Comparison of ENCODE assay signal across 31 cellular contexts in genomic region chr3:63847718-63848450, GRCh38. TPM values are rescaled to one million over a fixed set of nuclear protein-coding genes. Genes with fewer than 3 reads are reported as not detected.
DNase-seq lines count a peak whose midpoint lies in the region; ATAC-seq and TF ChIP-seq lines count a peak whose summit lies in the region.
"Had no signal": no experiment of that assay in that cellular context is flagged by ENCODE, and none has a peak within 500 bp of the region (broad histone marks: within the 10 kb centered on the region; RNA-seq: fewer than 3 reads in every experiment).

No MANE protein-coding gene starts in this region.

- H4K91ac ChIP-seq in H9 (ENCODE audit: insufficient read length, low read depth, low read length) = no peak overlapping the region

- H3K4me1 ChIP-seq in H9 (ENCODE audit: insufficient read depth, low read length) (peaks cover 4% of the 10 kb centered on the region; the same call in 1 of the 2 replicates), psoas muscle (no peaks in the 10 kb centered on the region)
- H3K4me1 ChIP-seq: prostate gland, testis had no signal

- H3K14ac ChIP-seq in H9 (ENCODE audit: insufficient read depth, low read length) = no peak overlapping the region

- H3K27me3 Mint-ChIP-seq in H9 (ENCODE audit: low read depth) (no peaks in the 10 kb centered on the region), nephron progenitor cell (ENCODE audit: low read depth, poor library complexity) (no peaks in the 10 kb centered on the region)
- H3K27me3 Mint-ChIP-seq in activated naive CD8-positive, alpha-beta T cell treated with anti-CD3 and anti-CD28 coated beads for 36 hours = no peaks in the 10 kb centered on the region
- H3K27me3 Mint-ChIP-seq: brain had no signal

- no peak overlapping the region for H2AFZ ChIP-seq in H9 (ENCODE audit: low read length)

- H3K18ac ChIP-seq in H9 (ENCODE audit: insufficient read length, low read depth, low read length) = no peak overlapping the region

- no peak overlapping the region for H3K4ac ChIP-seq in H9 (ENCODE audit: low read depth, low read length)

- no peak overlapping the region for H2BK5ac ChIP-seq in H9 (ENCODE audit: insufficient read length, low read length)

- H3K27ac ChIP-seq in H9 (ENCODE audit: insufficient read length, low read depth, low read length) = no peak overlapping the region
- no peak overlapping the region for H3K27ac ChIP-seq in psoas muscle
- H3K27ac ChIP-seq: KMS-11, neutrophil, prostate gland, testis, VCaP had no signal

- no peaks in the 10 kb centered on the region for H3K79me2 ChIP-seq in H9 (ENCODE audit: insufficient read depth, low read length)

- H3K27me3 ChIP-seq in H9 (ENCODE audit: insufficient read depth, low read length) (no peaks in the 10 kb centered on the region), psoas muscle (ENCODE audit: insufficient read depth in 3 of 3, low read length in 2 of 3) (no peaks in the 10 kb centered on the region)
- H3K27me3 ChIP-seq: neutrophil, testis had no signal

- H3K27ac Mint-ChIP-seq in H9 = peak overlapping the region; percentile 53 to 83 (median 65); a peak in 6 of 7 replicates
- H3K27ac Mint-ChIP-seq in nephron progenitor cell = peak overlapping the region; percentile 67
- H3K27ac Mint-ChIP-seq in activated naive CD8-positive, alpha-beta T cell treated with anti-CD3 and anti-CD28 coated beads for 36 hours = no peak overlapping the region
- H3K27ac Mint-ChIP-seq: brain had no signal

- H4K20me1 ChIP-seq in H9 (ENCODE audit: control insufficient read depth, insufficient read depth, insufficient read length) = no peaks in the 10 kb centered on the region

- intact Hi-C loops in psoas muscle (cut with DNase I) = no loop called here

- peaks cover 0 to 2% of the 10 kb centered on the region in 2 donors for H3K36me3 ChIP-seq in psoas muscle (ENCODE audit: insufficient read depth in 1 of 2, low read depth in 1 of 2)
- H3K36me3 ChIP-seq: neutrophil, prostate gland had no signal

- H2AK5ac ChIP-seq in H9 (ENCODE audit: insufficient read length, low read length) = no peak overlapping the region

- H3T11ph ChIP-seq in H9 (ENCODE audit: low read length) = no peak overlapping the region

- no peak for TF ChIP-seq CTCF in H9 (conservative IDR thresholded peaks at IDR 0.05)
- no peak for TF ChIP-seq CTCF in epithelial cell of esophagus (IDR thresholded peaks at IDR 0.05; ENCODE audit: insufficient read depth, low read depth, low read length, missing control alignments)
- no peak for TF ChIP-seq CTCF in nephron progenitor cell (IDR thresholded peaks at IDR 0.05)
- no peak for TF ChIP-seq CTCF in psoas muscle (IDR thresholded peaks at IDR 0.05)

- WGBS in H9 (ENCODE audit: extremely low coverage, insufficient read length, low lambda C conversion rate) = no CpG with 5 or more reads among the region's 1 CpG
- 64 to 88% (median 82%) methylated on average over 1 of the region's 1 CpG for WGBS in psoas muscle, 3 donors

- H3K4me2 ChIP-seq in H9 (ENCODE audit: insufficient read depth, insufficient read length, low read length) = no peak overlapping the region
- H3K4me2 ChIP-seq: KMS-11 had no signal

- H4K8ac ChIP-seq in H9 (replicated peaks; ENCODE audit: insufficient read length, low read depth, low read length) = no peak overlapping the region

- H3K9me3 ChIP-seq in H9 (ENCODE audit: control insufficient read depth, low read depth, low read length) (no peaks in the 10 kb centered on the region), psoas muscle (no peaks in the 10 kb centered on the region)
- H3K9me3 ChIP-seq: neutrophil, prostate gland, testis had no signal

- H2BK12ac ChIP-seq in H9 (ENCODE audit: insufficient read length, low read depth, low read length) = no peak overlapping the region

- H3K56ac ChIP-seq in H9 (ENCODE audit: insufficient read length, low read depth, low read length) = no peak overlapping the region

- H3K9me3 Mint-ChIP-seq in H9 (no peaks in the 10 kb centered on the region), nephron progenitor cell (peaks cover 3% of the 10 kb centered on the region)
- H3K9me3 Mint-ChIP-seq in activated naive CD8-positive, alpha-beta T cell treated with anti-CD3 and anti-CD28 coated beads for 36 hours = no peaks in the 10 kb centered on the region
- H3K9me3 Mint-ChIP-seq: activated T-cell treated with anti-CD3 and anti-CD28 coated beads, Interleukin-2, amount 50 U/mL, for 4 hours; brain had no signal

- H3K23me2 ChIP-seq in H9 (ENCODE audit: insufficient read length, low read depth, low read length, poor library complexity, severe bottlenecking) = no peaks in the 10 kb centered on the region

- no peak for ATAC-seq in psoas muscle
- no peak for ATAC-seq in GM21723 (IDR thresholded peaks at IDR 0.05; ENCODE audit: unreplicated experiment)
- no peak for ATAC-seq in GM21528 (IDR thresholded peaks at IDR 0.05; ENCODE audit: low FRiP score, unreplicated experiment)
- ATAC-seq: activated T-cell treated with anti-CD3 and anti-CD28 coated beads, Interleukin-2, amount 50 U/mL, for 4 hours; left cardiac atrium; Right ventricle myocardium inferior; stimulated activated naive CD8-positive, alpha-beta T cell treated with anti-CD3 and anti-CD28 coated beads, Interleukin-15, Interleukin-2, amounts not matched to agents 100 U/mL and 50 U/mL, for 24 hours had no signal

- H3K79me1 ChIP-seq in H9 (ENCODE audit: insufficient read depth, low read depth, low read length, poor library complexity, severe bottlenecking) = no peaks in the 10 kb centered on the region

- H3K23ac ChIP-seq in H9 (ENCODE audit: insufficient read length, low read depth, low read length) = no peak overlapping the region

- no peak overlapping the region for H2BK20ac ChIP-seq in H9 (ENCODE audit: low read depth, low read length, poor library complexity, severe bottlenecking)

- no peak overlapping the region for H2BK15ac ChIP-seq in H9 (ENCODE audit: low read depth, low read length)

- H3K4me3 ChIP-seq in epithelial cell of esophagus (ENCODE audit: low read length) (no peak overlapping the region), psoas muscle (no peak overlapping the region)
- H3K4me3 ChIP-seq: prostate gland, testis had no signal

- peaks cover 30 to 39% of the 10 kb centered on the region in 2 experiments for H3K4me1 Mint-ChIP-seq in H9
- H3K4me1 Mint-ChIP-seq in nephron progenitor cell = peaks cover 35% of the 10 kb centered on the region
- H3K4me1 Mint-ChIP-seq in activated naive CD8-positive, alpha-beta T cell treated with anti-CD3 and anti-CD28 coated beads for 36 hours = no peaks in the 10 kb centered on the region
- H3K4me1 Mint-ChIP-seq: brain had no signal

- no peak overlapping the region for H4K5ac ChIP-seq in H9 (ENCODE audit: insufficient read length, low read depth, low read length)

- H2BK120ac ChIP-seq in H9 (ENCODE audit: low read depth, low read length, poor library complexity, severe bottlenecking) = no peak overlapping the region

- H3K36me3 Mint-ChIP-seq in H9 (ENCODE audit: insufficient read depth in 1 of 3, low read depth in 3 of 3) (no peaks in the 10 kb centered on the region; a peak in 2 of 7 replicates), nephron progenitor cell (ENCODE audit: low read depth) (peaks cover 37% of the 10 kb centered on the region)
- peaks cover 14% of the 10 kb centered on the region for H3K36me3 Mint-ChIP-seq in activated naive CD8-positive, alpha-beta T cell treated with anti-CD3 and anti-CD28 coated beads for 36 hours

- H3K9ac ChIP-seq in H9 (ENCODE audit: extremely low read depth, insufficient read length, low read length) = no peak overlapping the region
- H3K9ac ChIP-seq: KMS-11 had no signal

- H3K4me3 Mint-ChIP-seq in H9 (no peak overlapping the region), nephron progenitor cell (no peak overlapping the region)
- no peak overlapping the region for H3K4me3 Mint-ChIP-seq in activated naive CD8-positive, alpha-beta T cell treated with anti-CD3 and anti-CD28 coated beads for 36 hours
- H3K4me3 Mint-ChIP-seq: activated T-cell treated with anti-CD3 and anti-CD28 coated beads, Interleukin-2, amount 50 U/mL, for 4 hours; brain had no signal

- DNase-seq in H9 = no peak
- DNase-seq in HuH-7.5 (ENCODE audit: low spot score) = peak; percentile 22
- DNase-seq in epithelial cell of esophagus (ENCODE audit: low read depth) = peak; percentile 37
- DNase-seq in nephron progenitor cell = no peak
- DNase-seq in activated naive CD8-positive, alpha-beta T cell treated with anti-CD3 and anti-CD28 coated beads for 36 hours = no peak
- no peak for DNase-seq in psoas muscle
- DNase-seq: activated CD4-positive, alpha-beta T cell treated with anti-CD3 and anti-CD28 coated beads for 48 hours; activated T-cell treated with anti-CD3 and anti-CD28 coated beads, Interleukin-2, amount 50 U/mL, for 4 hours; glutamatergic neuron; H7; left cardiac atrium; mesenchymal stem cell; NCI-H1436; NCI-H510A; stimulated activated CD4-positive, alpha-beta T cell treated with anti-CD3 and anti-CD28 coated beads, Interleukin-15, amount 100 ng/mL, for 24 hours; stimulated activated naive CD8-positive, alpha-beta T cell treated with anti-CD3 and anti-CD28 coated beads, Interleukin-15, Interleukin-2, amounts not matched to agents 100 U/mL and 50 U/mL, for 24 hours; T-helper 9 cell; testis had no signal

RNA-seq across cellular contexts. Expression of gene THOC7, which starts 15.7 kb away (rescaled TPM):
- total RNA-seq in H9 (2021) (63.3 and 71.4 TPM in 2 replicates), psoas muscle (10 to 100 TPM; 61.0 to 90.8 (median 75.1) TPM)
- 10 to 100 TPM; 85.4 to 92.7 TPM for total RNA-seq in activated naive CD8-positive, alpha-beta T cell treated with anti-CD3 and anti-CD28 coated beads for 36 hours
- polyA plus RNA-seq in psoas muscle = 100 to 1,000 TPM in 1 of 3 donors, 10 to 100 TPM in 2; 63.0 to 102 (median 90.1) TPM

RNA-seq across cellular contexts. Expression of gene ATXN7, which starts 15.8 kb away (rescaled TPM):
- total RNA-seq in H9 (2021) = 20.1 and 21.5 TPM in 2 replicates
- total RNA-seq in activated naive CD8-positive, alpha-beta T cell treated with anti-CD3 and anti-CD28 coated beads for 36 hours = 10 to 100 TPM; 26.5 to 28.6 TPM
- total RNA-seq in psoas muscle = 10 to 100 TPM; 16.2 to 27.2 (median 21.6) TPM
- polyA plus RNA-seq in psoas muscle = 1 to 10 TPM; 2.4 to 6.9 (median 3.9) TPM

RNA-seq across cellular contexts. Expression of gene C3orf49, which starts 28.8 kb away (rescaled TPM):
- total RNA-seq in H9 (2021) (not detected in 2 replicates), psoas muscle (not detected)
- not detected for total RNA-seq in activated naive CD8-positive, alpha-beta T cell treated with anti-CD3 and anti-CD28 coated beads for 36 hours
- polyA plus RNA-seq in psoas muscle = under 1 TPM in 1 of 3 donors, not detected in 2; 0.08 TPM
- total RNA-seq: activated CD8-positive, alpha-beta memory T cell treated with anti-CD3 and anti-CD28 coated beads for 36 hours; activated T-cell treated with anti-CD3 and anti-CD28 coated beads, Interleukin-2, amount 50 U/mL, for 4 hours; chondrocyte; epithelial cell of proximal tubule; H7; left cardiac atrium; myocyte; prostate gland; Right ventricle myocardium inferior had no signal
- polyA plus RNA-seq: adipose tissue had no signal

Comparison
In these comparisons a context has a peak if more than half of its experiments do, and no peak if none do; other contexts are left out.
1. DNase-seq: peak in HuH-7.5 (single experiment) and epithelial cell of esophagus (single experiment); none in H9 (single experiment), nephron progenitor cell (single experiment), activated naive CD8-positive, alpha-beta T cell treated with anti-CD3 and anti-CD28 coated beads for 36 hours (single experiment) and psoas muscle (0 of 2).